8 cellular contexts compared by ENCODE assay signal in genomic region chr5:134003064-134003956, GRCh38. TPM values are rescaled to one million over a fixed set of nuclear protein-coding genes. Genes with fewer than 3 reads are reported as not detected.
DNase-seq lines count a peak whose midpoint lies in the region; ATAC-seq and TF ChIP-seq lines count a peak whose summit lies in the region.

No MANE protein-coding gene starts in this region.

- H3K27ac Mint-ChIP-seq in activated CD4-positive, alpha-beta memory T cell treated with anti-CD3 and anti-CD28 coated beads, Interleukin-2, amount 10 ng/mL, durations not matched to agents 7 days and 5 days = peak overlapping the region; percentile 90

- TF ChIP-seq CTCF in fibroblast of pulmonary artery (IDR thresholded peaks at IDR 0.05; ENCODE audit: low read length, missing control alignments) (no peak), sigmoid colon (IDR thresholded peaks at IDR 0.05) (no peak)

- H3K36me3 Mint-ChIP-seq in activated CD4-positive, alpha-beta memory T cell treated with anti-CD3 and anti-CD28 coated beads, Interleukin-2, amount 10 ng/mL, durations not matched to agents 7 days and 5 days (ENCODE audit: low read depth) = peaks cover 18% of the 10 kb centered on the region

- CTCF ChIA-PET in activated CD4-positive, alpha-beta memory T cell treated with anti-CD3 and anti-CD28 coated beads, Interleukin-2, amount 10 ng/mL, durations not matched to agents 7 days and 5 days (lab: Charles Lee) = interaction anchor here (0.7 to 3.9 kb wide), 2 partner anchors 36 to 137 kb away, joined by 3 to 18 read pairs; no protein-coding TSS in a partner anchor

- peak; percentile 25 for DNase-seq in activated CD4-positive, alpha-beta memory T cell treated with anti-CD3 and anti-CD28 coated beads, Interleukin-2, amount 10 ng/mL, durations not matched to agents 7 days and 5 days
- DNase-seq in fibroblast of pulmonary artery (ENCODE audit: low read depth) = no peak
- DNase-seq in sigmoid colon = no peak
- no peak for DNase-seq in T-helper 9 cell
- DNase-seq in NK-92 (lab: John Stamatoyannopoulos, UW; ENCODE audit: unreplicated experiment) = no peak

- POLR2A ChIA-PET in activated CD4-positive, alpha-beta memory T cell treated with anti-CD3 and anti-CD28 coated beads, Interleukin-2, amount 10 ng/mL, durations not matched to agents 7 days and 5 days (lab: Charles Lee) = interaction anchor here (1.0 to 3.0 kb wide), 15 partner anchors 10 to 646 kb away, joined by 3 to 24 read pairs (median 6); partner anchors contain the start of genes PPP2CA, SEC24A, SKP1 and UBE2B

- H3K9ac ChIP-seq in ES-I3 (ENCODE audit: low read depth, low read length) = peak overlapping the region; percentile 73

- H3K4me3 ChIP-seq in fibroblast of pulmonary artery (replicated peaks; ENCODE audit: low read depth, low read length) (peak overlapping the region; percentile 75), sigmoid colon (peak overlapping the region; percentile 64 to 96 (median 86))

- H3K4me1 ChIP-seq in ES-I3 (ENCODE audit: insufficient read depth, low read length) (peaks cover 25% of the 10 kb centered on the region), sigmoid colon (peaks cover 0 to 69% (median 61%) of the 10 kb centered on the region in 4 donors)

- H3K4me1 Mint-ChIP-seq in activated CD4-positive, alpha-beta memory T cell treated with anti-CD3 and anti-CD28 coated beads, Interleukin-2, amount 10 ng/mL, durations not matched to agents 7 days and 5 days = peaks cover 50% of the 10 kb centered on the region

- TF ChIP-seq POLR2A in sigmoid colon (IDR thresholded peaks at IDR 0.05) (no peak), GM18505 (IDR thresholded peaks at IDR 0.05; ENCODE audit: borderline replicate concordance, extremely low read depth, insufficient read depth, insufficient read length) (no peak)

- H3K36me3 ChIP-seq in ES-I3 (ENCODE audit: insufficient read depth, low read length) (peaks cover 4% of the 10 kb centered on the region), sigmoid colon (peaks cover 0 to 7% (median 0%) of the 10 kb centered on the region in 4 donors)

- no peaks in the 10 kb centered on the region for H3K9me3 ChIP-seq in ES-I3 (ENCODE audit: control insufficient read depth, insufficient read depth, low read length)
- H3K9me3 ChIP-seq in sigmoid colon = no peaks in the 10 kb centered on the region

- H3K27ac ChIP-seq in sigmoid colon = peak overlapping the region; percentile 98 to 100 (median 98)

- WGBS in sigmoid colon, 2 donors = 5 to 11% methylated on average over 18 of the region's 18 CpGs

- TF ChIP-seq EP300 in sigmoid colon (IDR thresholded peaks at IDR 0.05) = no peak

- peak overlapping the region; percentile 86 for H3K4me3 Mint-ChIP-seq in activated CD4-positive, alpha-beta memory T cell treated with anti-CD3 and anti-CD28 coated beads, Interleukin-2, amount 10 ng/mL, durations not matched to agents 7 days and 5 days

- peak; percentile 2 for ATAC-seq in HG02870 (IDR thresholded peaks at IDR 0.05; ENCODE audit: unreplicated experiment)
- no peak for ATAC-seq in GM18505 (IDR thresholded peaks at IDR 0.05; ENCODE audit: unreplicated experiment)

- H3K27me3 Mint-ChIP-seq in activated CD4-positive, alpha-beta memory T cell treated with anti-CD3 and anti-CD28 coated beads, Interleukin-2, amount 10 ng/mL, durations not matched to agents 7 days and 5 days = no peaks in the 10 kb centered on the region

- intact Hi-C loops in sigmoid colon (cut with DNase I) = no loop called here

- H3K27me3 ChIP-seq in sigmoid colon = no peaks in the 10 kb centered on the region

- no peaks in the 10 kb centered on the region for H3K9me3 Mint-ChIP-seq in activated CD4-positive, alpha-beta memory T cell treated with anti-CD3 and anti-CD28 coated beads, Interleukin-2, amount 10 ng/mL, durations not matched to agents 7 days and 5 days

RNA-seq across cellular contexts. Expression of gene VDAC1, which starts 1.5 kb away (rescaled TPM):
- 100 to 1,000 TPM; 216 to 218 TPM for total RNA-seq in activated CD4-positive, alpha-beta memory T cell treated with anti-CD3 and anti-CD28 coated beads, Interleukin-2, amount 10 ng/mL, durations not matched to agents 7 days and 5 days
- total RNA-seq in sigmoid colon = 10 to 100 TPM; 71.3 to 99.2 (median 78.9) TPM
- 100 to 1,000 TPM; 192 to 361 (median 218) TPM for polyA plus RNA-seq in sigmoid colon

RNA-seq across cellular contexts. Expression of gene C5orf15, which starts 34.9 kb away (rescaled TPM):
- total RNA-seq in activated CD4-positive, alpha-beta memory T cell treated with anti-CD3 and anti-CD28 coated beads, Interleukin-2, amount 10 ng/mL, durations not matched to agents 7 days and 5 days = 10 to 100 TPM; 24.4 to 27.7 TPM
- total RNA-seq in sigmoid colon = 10 to 100 TPM; 22.8 to 38.5 (median 30.9) TPM
- 10 to 100 TPM in 2 of 3 donors, 1 to 10 TPM in 1; 6.6 to 34.1 (median 15.7) TPM for polyA plus RNA-seq in sigmoid colon
